ENCODE assay signal across 23 cellular contexts in the genomic region with DNA sequence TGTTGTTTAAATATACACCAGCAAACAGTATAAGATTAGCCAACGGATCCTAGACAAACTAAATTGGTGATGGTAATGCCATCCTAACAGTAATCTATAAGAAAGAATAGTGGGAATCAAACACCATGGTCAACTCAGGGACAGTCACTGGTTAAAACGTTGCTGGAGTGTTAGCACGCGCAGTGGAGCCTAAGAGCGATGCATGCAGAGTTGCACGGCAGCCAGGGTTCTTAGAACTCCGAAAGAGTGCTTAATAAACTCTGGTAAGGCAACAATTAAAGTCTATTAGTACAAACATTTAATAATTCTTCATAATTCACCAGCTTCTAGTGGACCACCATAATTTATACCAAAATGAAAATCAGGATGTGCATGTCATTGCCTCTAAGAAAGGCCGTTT.
"Had no signal": no experiment of that assay in that cellular context is flagged by ENCODE, and none has a peak within 500 bp of the region (broad histone marks: within the 10 kb centered on the region; RNA-seq: fewer than 3 reads in every experiment).

No MANE protein-coding gene starts in this region.

- DNase-seq: IMR-90, Karpas-422, KG1, MG63, NCI-H1092, NCI-H1105 treated with DMSO at 0.1 percent for 48 hours, NCI-H1417 treated with DMSO at 0.1 percent for 48 hours, NCI-H146, NCI-H1694 treated with DMSO at 0.1 percent for 48 hours, NCI-H1930, NCI-H2081, NCI-H2107, NCI-H226, NCI-H446, NCI-H510A, NCI-H524 treated with DMSO at 0.1 percent for 48 hours, NCI-H69, NCI-H774, Right ventricle myocardium superior, RPMI8226, SIG-M5 had no signal

- H3K27ac ChIP-seq: SJSA1, SK-N-MC had no signal
